35 cellular contexts compared by ENCODE assay signal in genomic region chr11:114916406-114916805, GRCh38.
"Had no signal": no experiment of that assay in that cellular context is flagged by ENCODE, and none has a peak within 500 bp of the region (broad histone marks: within the 10 kb centered on the region; RNA-seq: fewer than 3 reads in every experiment).

No MANE protein-coding gene starts in this region.

- H3K27ac Mint-ChIP-seq: activated B cell treated with CpG ODN at 0.5 μM for 24 hours; activated CD4-positive, alpha-beta memory T cell treated with anti-CD3 and anti-CD28 coated beads, Interleukin-2, amount 10 ng/mL, durations not matched to agents 7 days and 5 days; activated CD4-positive, alpha-beta T cell treated with anti-CD3 and anti-CD28 coated beads for 36 hours; activated CD4-positive, alpha-beta T cell treated with anti-CD3 and anti-CD28 coated beads, Interleukin-2, amount 10 ng/mL, durations not matched to agents 7 days and 5 days; activated CD8-positive, alpha-beta memory T cell treated with anti-CD3 and anti-CD28 coated beads, Interleukin-2, amount 10 ng/mL, durations not matched to agents 7 days and 5 days; activated CD8-positive, alpha-beta T cell treated with anti-CD3 and anti-CD28 coated beads, Interleukin-2, amount 10 ng/mL, durations not matched to agents 7 days and 5 days; activated naive CD4-positive, alpha-beta T cell treated with anti-CD3 and anti-CD28 coated beads, Interleukin-2, amount 10 ng/mL, durations not matched to agents 7 days and 5 days; activated naive CD4-positive, alpha-beta T cell treated with anti-CD3 and anti-CD28 coated beads, Interleukin-2, amount 50 U/mL, for 24 hours; activated naive CD8-positive, alpha-beta T cell; activated naive CD8-positive, alpha-beta T cell treated with anti-CD3 and anti-CD28 coated beads, Interleukin-2, amount 10 ng/mL, durations not matched to agents 7 days and 5 days; activated naive CD8-positive, alpha-beta T cell treated with anti-CD3 and anti-CD28 coated beads, Interleukin-2, amount 50 U/mL, for 24 hours; activated T-cell treated with anti-CD3 and anti-CD28 coated beads, Interleukin-2, amount 50 U/mL, for 24 hours; activated T-helper 2 cell treated with anti-CD3 and anti-CD28 coated beads, Interferon-gamma antibody, Interleukin-2, Interleukin-4, amounts not matched to agents 10 μg/mL and 5 μg/mL and 100 μg/mL, durations not matched to agents 14 hours and 24 hours and 36 hours; brain; T-helper 1 cell treated with Interleukin-12 subunit alpha and Interleukin-12 subunit beta and Interleukin-4 antibody, amounts not matched to agents 30 μg/mL and 1 μg/mL, for 36 hours; T-helper 2 cell treated with Interferon-gamma antibody and Interleukin-4, amounts not matched to agents 5 μg/mL and 100 μg/mL, for 36 hours had no signal

- H3K36me3 ChIP-seq: ascending aorta, colonic mucosa had no signal

- DNase-seq: activated B cell treated with CpG ODN at 0.5 μM for 24 hours; activated CD4-positive, alpha-beta memory T cell treated with anti-CD3 and anti-CD28 coated beads, Interleukin-2, amount 10 ng/mL, durations not matched to agents 7 days and 5 days; activated CD4-positive, alpha-beta T cell treated with anti-CD3 and anti-CD28 coated beads for 36 hours; activated CD4-positive, alpha-beta T cell treated with anti-CD3 and anti-CD28 coated beads for 48 hours; activated CD4-positive, alpha-beta T cell treated with anti-CD3 and anti-CD28 coated beads, Interleukin-2, amount 10 ng/mL, durations not matched to agents 7 days and 5 days; activated CD4-positive, alpha-beta T cell treated with anti-CD3 and anti-CD28 coated beads, Interleukin-2, amount 50 U/mL, for 48 hours; activated CD4-positive, CD25-positive, alpha-beta regulatory T cell treated with anti-CD3 and anti-CD28 coated beads, Interleukin-2, amount 50 U/mL, for 72 hours; activated CD8-positive, alpha-beta memory T cell treated with anti-CD3 and anti-CD28 coated beads for 24 hours; activated CD8-positive, alpha-beta memory T cell treated with anti-CD3 and anti-CD28 coated beads, Interleukin-2, amount 10 ng/mL, durations not matched to agents 7 days and 5 days; activated CD8-positive, alpha-beta memory T cell treated with anti-CD3 and anti-CD28 coated beads, Interleukin-2, amount 50 U/mL, for 48 hours; activated CD8-positive, alpha-beta T cell treated with anti-CD3 and anti-CD28 coated beads, Interleukin-2, amount 10 ng/mL, durations not matched to agents 7 days and 5 days; activated effector memory CD4-positive, alpha-beta T cell treated with Interleukin-2 at 50 U/mL for 16 hours; activated gamma-delta T cell; activated naive CD4-positive, alpha-beta T cell treated with anti-CD3 and anti-CD28 coated beads, Interleukin-2, amount 10 ng/mL, durations not matched to agents 7 days and 5 days; activated naive CD4-positive, alpha-beta T cell treated with Interleukin-2 at 50 U/mL for 16 hours; activated naive CD8-positive, alpha-beta T cell treated with anti-CD3 and anti-CD28 coated beads, Interleukin-2, amount 10 ng/mL, durations not matched to agents 7 days and 5 days; activated naive CD8-positive, alpha-beta T cell treated with anti-CD3 and anti-CD28 coated beads, Interleukin-2, amount 50 U/mL, for 24 hours; activated T-cell treated with anti-CD3 and anti-CD28 coated beads, Interleukin-2, amount 50 U/mL, for 24 hours; activated T-cell treated with anti-CD3 and anti-CD28 coated beads, Interleukin-2, amount 50 U/mL, for 48 hours; amygdala; anterior cingulate cortex; caudate nucleus; cerebellar nuclear complex; colonic mucosa; T-helper 2 cell; T-helper 9 cell had no signal

- H3K36me3 Mint-ChIP-seq: activated CD8-positive, alpha-beta memory T cell treated with anti-CD3 and anti-CD28 coated beads, Interleukin-2, amount 10 ng/mL, durations not matched to agents 7 days and 5 days; activated naive CD4-positive, alpha-beta T cell treated with anti-CD3 and anti-CD28 coated beads, Interleukin-2, amount 10 ng/mL, durations not matched to agents 7 days and 5 days; activated naive CD4-positive, alpha-beta T cell treated with anti-CD3 and anti-CD28 coated beads, Interleukin-2, amount 50 U/mL, for 24 hours; activated naive CD8-positive, alpha-beta T cell; activated naive CD8-positive, alpha-beta T cell treated with anti-CD3 and anti-CD28 coated beads, Interleukin-2, amount 10 ng/mL, durations not matched to agents 7 days and 5 days; brain had no signal

- H3K4me1 Mint-ChIP-seq: activated B cell treated with CpG ODN at 0.5 μM for 24 hours; activated CD4-positive, alpha-beta memory T cell treated with anti-CD3 and anti-CD28 coated beads, Interleukin-2, amount 10 ng/mL, durations not matched to agents 7 days and 5 days; activated CD4-positive, alpha-beta T cell treated with anti-CD3 and anti-CD28 coated beads for 36 hours; activated CD4-positive, alpha-beta T cell treated with anti-CD3 and anti-CD28 coated beads, Interleukin-2, amount 10 ng/mL, durations not matched to agents 7 days and 5 days; activated CD8-positive, alpha-beta memory T cell treated with anti-CD3 and anti-CD28 coated beads, Interleukin-2, amount 10 ng/mL, durations not matched to agents 7 days and 5 days; activated naive CD4-positive, alpha-beta T cell treated with anti-CD3 and anti-CD28 coated beads, Interleukin-2, amount 10 ng/mL, durations not matched to agents 7 days and 5 days; activated naive CD4-positive, alpha-beta T cell treated with anti-CD3 and anti-CD28 coated beads, Interleukin-2, amount 50 U/mL, for 24 hours; activated naive CD8-positive, alpha-beta T cell treated with anti-CD3 and anti-CD28 coated beads, Interleukin-2, amount 10 ng/mL, durations not matched to agents 7 days and 5 days; activated naive CD8-positive, alpha-beta T cell treated with anti-CD3 and anti-CD28 coated beads, Interleukin-2, amount 50 U/mL, for 24 hours; brain; central memory CD8-positive, alpha-beta T cell had no signal

- H3K27ac ChIP-seq: ascending aorta, colonic mucosa, VCaP had no signal

- ATAC-seq: activated CD4-positive, alpha-beta T cell treated with anti-CD3 and anti-CD28 coated beads for 36 hours; activated CD8-positive, alpha-beta memory T cell treated with anti-CD3 and anti-CD28 coated beads, Interleukin-2, amount 10 ng/mL, durations not matched to agents 7 days and 5 days; activated CD8-positive, alpha-beta T cell treated with anti-CD3 and anti-CD28 coated beads, Interleukin-2, amount 10 ng/mL, durations not matched to agents 7 days and 5 days; activated naive CD8-positive, alpha-beta T cell treated with anti-CD3 and anti-CD28 coated beads, Interleukin-2, amount 50 U/mL, for 24 hours had no signal

- H3K27me3 Mint-ChIP-seq: activated B cell treated with CpG ODN at 0.5 μM for 24 hours; activated CD4-positive, alpha-beta memory T cell treated with anti-CD3 and anti-CD28 coated beads, Interleukin-2, amount 10 ng/mL, durations not matched to agents 7 days and 5 days; activated CD4-positive, alpha-beta T cell treated with anti-CD3 and anti-CD28 coated beads, Interleukin-2, amount 10 ng/mL, durations not matched to agents 7 days and 5 days; activated CD8-positive, alpha-beta memory T cell treated with anti-CD3 and anti-CD28 coated beads, Interleukin-2, amount 10 ng/mL, durations not matched to agents 7 days and 5 days; activated naive CD4-positive, alpha-beta T cell treated with anti-CD3 and anti-CD28 coated beads, Interleukin-2, amount 10 ng/mL, durations not matched to agents 7 days and 5 days; activated naive CD8-positive, alpha-beta T cell; activated naive CD8-positive, alpha-beta T cell treated with anti-CD3 and anti-CD28 coated beads, Interleukin-2, amount 10 ng/mL, durations not matched to agents 7 days and 5 days; activated naive CD8-positive, alpha-beta T cell treated with anti-CD3 and anti-CD28 coated beads, Interleukin-2, amount 50 U/mL, for 24 hours; activated T-cell treated with anti-CD3 and anti-CD28 coated beads, Interleukin-2, amount 50 U/mL, for 24 hours had no signal

- H3K4me3 Mint-ChIP-seq: activated B cell treated with CpG ODN at 0.5 μM for 24 hours; activated CD4-positive, alpha-beta memory T cell treated with anti-CD3 and anti-CD28 coated beads, Interleukin-2, amount 10 ng/mL, durations not matched to agents 7 days and 5 days; activated CD4-positive, alpha-beta T cell treated with anti-CD3 and anti-CD28 coated beads for 36 hours; activated CD4-positive, alpha-beta T cell treated with anti-CD3 and anti-CD28 coated beads, Interleukin-2, amount 10 ng/mL, durations not matched to agents 7 days and 5 days; activated CD8-positive, alpha-beta memory T cell treated with anti-CD3 and anti-CD28 coated beads, Interleukin-2, amount 10 ng/mL, durations not matched to agents 7 days and 5 days; activated CD8-positive, alpha-beta T cell treated with anti-CD3 and anti-CD28 coated beads, Interleukin-2, amount 10 ng/mL, durations not matched to agents 7 days and 5 days; activated naive CD4-positive, alpha-beta T cell treated with anti-CD3 and anti-CD28 coated beads, Interleukin-2, amount 10 ng/mL, durations not matched to agents 7 days and 5 days; activated naive CD4-positive, alpha-beta T cell treated with anti-CD3 and anti-CD28 coated beads, Interleukin-2, amount 50 U/mL, for 24 hours; activated naive CD8-positive, alpha-beta T cell; activated naive CD8-positive, alpha-beta T cell treated with anti-CD3 and anti-CD28 coated beads, Interleukin-2, amount 10 ng/mL, durations not matched to agents 7 days and 5 days; activated naive CD8-positive, alpha-beta T cell treated with anti-CD3 and anti-CD28 coated beads, Interleukin-2, amount 50 U/mL, for 24 hours; activated T-cell treated with anti-CD3 and anti-CD28 coated beads, Interleukin-2, amount 50 U/mL, for 24 hours; brain; central memory CD8-positive, alpha-beta T cell; T-helper 1 cell treated with Interleukin-12 subunit alpha and Interleukin-12 subunit beta and Interleukin-4 antibody, amounts not matched to agents 30 μg/mL and 1 μg/mL, for 36 hours; T-helper 2 cell treated with Interferon-gamma antibody and Interleukin-4, amounts not matched to agents 5 μg/mL and 100 μg/mL, for 36 hours had no signal

- H3K27me3 ChIP-seq: ascending aorta, colonic mucosa had no signal

- H3K4me1 ChIP-seq: ascending aorta, colonic mucosa had no signal

- H3K9me3 ChIP-seq: ascending aorta, colonic mucosa had no signal

- H3K9me3 Mint-ChIP-seq: activated B cell treated with CpG ODN at 0.5 μM for 24 hours; activated CD4-positive, alpha-beta memory T cell treated with anti-CD3 and anti-CD28 coated beads, Interleukin-2, amount 10 ng/mL, durations not matched to agents 7 days and 5 days; activated CD4-positive, alpha-beta T cell treated with anti-CD3 and anti-CD28 coated beads, Interleukin-2, amount 10 ng/mL, durations not matched to agents 7 days and 5 days; activated naive CD4-positive, alpha-beta T cell treated with anti-CD3 and anti-CD28 coated beads, Interleukin-2, amount 10 ng/mL, durations not matched to agents 7 days and 5 days; activated naive CD4-positive, alpha-beta T cell treated with anti-CD3 and anti-CD28 coated beads, Interleukin-2, amount 50 U/mL, for 24 hours; activated T-cell treated with anti-CD3 and anti-CD28 coated beads, Interleukin-2, amount 50 U/mL, for 24 hours; activated T-helper 2 cell treated with anti-CD3 and anti-CD28 coated beads, Interferon-gamma antibody, Interleukin-2, Interleukin-4, amounts not matched to agents 10 μg/mL and 5 μg/mL and 100 μg/mL, durations not matched to agents 14 hours and 24 hours and 36 hours; brain; central memory CD8-positive, alpha-beta T cell; T-helper 1 cell treated with Interleukin-12 subunit alpha and Interleukin-12 subunit beta and Interleukin-4 antibody, amounts not matched to agents 30 μg/mL and 1 μg/mL, for 36 hours; T-helper 2 cell treated with Interferon-gamma antibody and Interleukin-4, amounts not matched to agents 5 μg/mL and 100 μg/mL, for 36 hours had no signal

- H3K4me3 ChIP-seq: ascending aorta, colonic mucosa had no signal
